ENCODE assay signal across 31 cellular contexts in genomic region chr20:13395232-13395631, GRCh38.
"Had no signal": no experiment of that assay in that cellular context is flagged by ENCODE, and none has a peak within 500 bp of the region (broad histone marks: within the 10 kb centered on the region; RNA-seq: fewer than 3 reads in every experiment).

No MANE protein-coding gene starts in this region.

- H3K9me3 Mint-ChIP-seq: activated CD4-positive, alpha-beta memory T cell treated with anti-CD3 and anti-CD28 coated beads, Interleukin-2, amount 10 ng/mL, durations not matched to agents 7 days and 5 days; activated CD4-positive, alpha-beta T cell treated with anti-CD3 and anti-CD28 coated beads, Interleukin-2, amount 10 ng/mL, durations not matched to agents 24 days and 14 days; brain had no signal

- H3K4me3 ChIP-seq: ascending aorta, breast epithelium, cardiac muscle cell, colonic mucosa, esophagus muscularis mucosa, gastrocnemius medialis, heart left ventricle had no signal

- H3K4me1 ChIP-seq: ascending aorta, breast epithelium, colonic mucosa, foreskin keratinocyte, gastrocnemius medialis had no signal

- DNase-seq: activated CD4-positive, alpha-beta memory T cell treated with anti-CD3 and anti-CD28 coated beads, Interleukin-2, amount 10 ng/mL, durations not matched to agents 7 days and 5 days; activated CD4-positive, alpha-beta T cell treated with anti-CD3 and anti-CD28 coated beads for 36 hours; activated CD4-positive, alpha-beta T cell treated with anti-CD3 and anti-CD28 coated beads, Interleukin-2, amount 10 ng/mL, durations not matched to agents 24 days and 14 days; activated CD4-positive, CD25-positive, alpha-beta regulatory T cell; activated CD4-positive, CD25-positive, alpha-beta regulatory T cell treated with anti-CD3 and anti-CD28 coated beads, Interleukin-2, amount 50 U/mL, for 72 hours; activated CD8-positive, alpha-beta memory T cell treated with anti-CD3 and anti-CD28 coated beads, Interleukin-2, amount 50 U/mL, for 48 hours; activated gamma-delta T cell; activated naive CD4-positive, alpha-beta T cell; activated naive CD4-positive, alpha-beta T cell treated with anti-CD3 and anti-CD28 coated beads, Interleukin-2, amount 10 ng/mL, durations not matched to agents 7 days and 5 days; activated naive CD8-positive, alpha-beta T cell treated with anti-CD3 and anti-CD28 coated beads, Interleukin-2, amount 10 ng/mL, durations not matched to agents 7 days and 5 days; activated T-cell treated with anti-CD3 and anti-CD28 coated beads for 4 hours; activated T-cell treated with anti-CD3 and anti-CD28 coated beads, Interleukin-2, amount 50 U/mL, for 24 hours; activated T-cell treated with anti-CD3 and anti-CD28 coated beads, Interleukin-2, amount 50 U/mL, for 72 hours; central memory CD4-positive, alpha-beta T cell; cerebellar nuclear complex; colonic mucosa; dermis blood vessel endothelial cell; effector CD4-positive, alpha-beta T cell; effector memory CD8-positive, alpha-beta T cell; erythroblast; foreskin keratinocyte; gastrocnemius medialis; glutamatergic neuron; heart left ventricle; T-helper 2 cell had no signal

- ATAC-seq: activated CD4-positive, alpha-beta T cell treated with anti-CD3 and anti-CD28 coated beads for 36 hours; activated naive CD4-positive, alpha-beta T cell treated with anti-CD3 and anti-CD28 coated beads, Interleukin-2, amount 50 U/mL, for 72 hours; activated T-cell treated with anti-CD3 and anti-CD28 coated beads, Interleukin-2, amount 50 U/mL, for 72 hours; effector memory CD8-positive, alpha-beta T cell; foreskin keratinocyte; gastrocnemius medialis; heart left ventricle had no signal

- H3K27me3 Mint-ChIP-seq: activated CD4-positive, alpha-beta memory T cell treated with anti-CD3 and anti-CD28 coated beads, Interleukin-2, amount 10 ng/mL, durations not matched to agents 7 days and 5 days; activated CD4-positive, alpha-beta T cell treated with anti-CD3 and anti-CD28 coated beads for 36 hours; activated CD4-positive, alpha-beta T cell treated with anti-CD3 and anti-CD28 coated beads, Interleukin-2, amount 10 ng/mL, durations not matched to agents 24 days and 14 days; activated naive CD4-positive, alpha-beta T cell treated with anti-CD3 and anti-CD28 coated beads, Interleukin-2, amount 10 ng/mL, durations not matched to agents 7 days and 5 days; activated naive CD8-positive, alpha-beta T cell treated with anti-CD3 and anti-CD28 coated beads, Interleukin-2, amount 10 ng/mL, durations not matched to agents 7 days and 5 days; activated T-cell treated with anti-CD3 and anti-CD28 coated beads, Interleukin-2, amount 50 U/mL, for 24 hours; brain; effector memory CD8-positive, alpha-beta T cell had no signal

- H3K36me3 Mint-ChIP-seq: activated naive CD4-positive, alpha-beta T cell treated with anti-CD3 and anti-CD28 coated beads, Interleukin-2, amount 10 ng/mL, durations not matched to agents 7 days and 5 days had no signal

- H3K27me3 ChIP-seq: ascending aorta, breast epithelium, cardiac muscle cell, colonic mucosa, esophagus muscularis mucosa, foreskin keratinocyte, gastrocnemius medialis, heart left ventricle had no signal

- H3K27ac ChIP-seq: ascending aorta, breast epithelium, colonic mucosa, esophagus muscularis mucosa, foreskin keratinocyte, gastrocnemius medialis, heart left ventricle had no signal

- H3K4me1 Mint-ChIP-seq: activated CD4-positive, alpha-beta memory T cell treated with anti-CD3 and anti-CD28 coated beads, Interleukin-2, amount 10 ng/mL, durations not matched to agents 7 days and 5 days; activated naive CD4-positive, alpha-beta T cell treated with anti-CD3 and anti-CD28 coated beads, Interleukin-2, amount 10 ng/mL, durations not matched to agents 7 days and 5 days had no signal

- H3K9me3 ChIP-seq: ascending aorta, breast epithelium, colonic mucosa, esophagus muscularis mucosa, gastrocnemius medialis, heart left ventricle had no signal

- H3K4me3 Mint-ChIP-seq: activated CD4-positive, alpha-beta memory T cell treated with anti-CD3 and anti-CD28 coated beads, Interleukin-2, amount 10 ng/mL, durations not matched to agents 7 days and 5 days; activated CD4-positive, alpha-beta T cell treated with anti-CD3 and anti-CD28 coated beads for 36 hours; activated CD4-positive, alpha-beta T cell treated with anti-CD3 and anti-CD28 coated beads, Interleukin-2, amount 10 ng/mL, durations not matched to agents 24 days and 14 days; activated naive CD4-positive, alpha-beta T cell treated with anti-CD3 and anti-CD28 coated beads, Interleukin-2, amount 10 ng/mL, durations not matched to agents 7 days and 5 days; activated naive CD8-positive, alpha-beta T cell treated with anti-CD3 and anti-CD28 coated beads, Interleukin-2, amount 10 ng/mL, durations not matched to agents 7 days and 5 days; activated T-cell treated with anti-CD3 and anti-CD28 coated beads, Interleukin-2, amount 50 U/mL, for 24 hours; activated T-cell treated with anti-CD3 and anti-CD28 coated beads, Interleukin-2, amount 50 U/mL, for 72 hours; brain; effector memory CD8-positive, alpha-beta T cell had no signal

- H3K36me3 ChIP-seq: breast epithelium, cardiac muscle cell, colonic mucosa, gastrocnemius medialis had no signal

- H3K27ac Mint-ChIP-seq: activated CD4-positive, alpha-beta memory T cell treated with anti-CD3 and anti-CD28 coated beads, Interleukin-2, amount 10 ng/mL, durations not matched to agents 7 days and 5 days; activated CD4-positive, alpha-beta T cell treated with anti-CD3 and anti-CD28 coated beads for 36 hours; activated CD4-positive, alpha-beta T cell treated with anti-CD3 and anti-CD28 coated beads, Interleukin-2, amount 10 ng/mL, durations not matched to agents 24 days and 14 days; activated naive CD4-positive, alpha-beta T cell treated with anti-CD3 and anti-CD28 coated beads, Interleukin-2, amount 10 ng/mL, durations not matched to agents 7 days and 5 days; activated naive CD4-positive, alpha-beta T cell treated with anti-CD3 and anti-CD28 coated beads, Interleukin-2, amount 50 U/mL, for 72 hours; activated naive CD8-positive, alpha-beta T cell treated with anti-CD3 and anti-CD28 coated beads, Interleukin-2, amount 10 ng/mL, durations not matched to agents 7 days and 5 days; activated T-cell treated with anti-CD3 and anti-CD28 coated beads, Interleukin-2, amount 50 U/mL, for 24 hours; activated T-cell treated with anti-CD3 and anti-CD28 coated beads, Interleukin-2, amount 50 U/mL, for 72 hours; effector memory CD8-positive, alpha-beta T cell had no signal
